In genomic region chr17:48954300-48954755, GRCh38 we compare ENCODE assay signal across 11 cellular contexts. TPM values are rescaled to one million over a fixed set of nuclear protein-coding genes. Genes with fewer than 3 reads are reported as not detected.
DNase-seq lines count a peak whose midpoint lies in the region; ATAC-seq and TF ChIP-seq lines count a peak whose summit lies in the region.
"Had no signal": no experiment of that assay in that cellular context is flagged by ENCODE, and none has a peak within 500 bp of the region (broad histone marks: within the 10 kb centered on the region; RNA-seq: fewer than 3 reads in every experiment).

No MANE protein-coding gene starts in this region.

- TF ChIP-seq POLR2A in IMR-90 (IDR thresholded peaks at IDR 0.05; ENCODE audit: low read depth, low read length): no peak

- no peaks in the 10 kb centered on the region for H3K27me3 ChIP-seq in IMR-90 (ENCODE audit: control insufficient read depth, insufficient read depth, low read length)

- peak overlapping the region; percentile 29; the same call in 1 of the 2 replicates for H2AK5ac ChIP-seq in IMR-90 (ENCODE audit: low read depth, low read length)

- POLR2A ChIA-PET in IMR-90 (lab: Charles Lee; ENCODE audit: unreplicated experiment): no interaction called here

- dilution Hi-C loops in IMR-90 (cut with HindIII; ENCODE audit: low sequenced_read_pairs, unreplicated experiment): no loop called here

- no peaks in the 10 kb centered on the region for H4K20me1 ChIP-seq in IMR-90 (ENCODE audit: insufficient read depth, low read length)

- CTCF ChIA-PET in IMR-90 (lab: Yijun Ruan, JAX): interaction anchor here (0.6 to 2.2 kb wide), 7 partner anchors 9 to 102 kb away, joined by 3 to 9 read pairs (median 3); partner anchors contain the start of gene IGF2BP1

- H2AK9ac ChIP-seq in IMR-90 (replicated peaks; ENCODE audit: low read depth, low read length, poor library complexity): no peak overlapping the region

- H3K56ac ChIP-seq in IMR-90 (ENCODE audit: extremely low read depth, insufficient read depth, low read length): no peak overlapping the region

- H3K4ac ChIP-seq in IMR-90 (ENCODE audit: low read depth, low read length): no peak overlapping the region

- H3K36me3 Mint-ChIP-seq in activated CD4-positive, alpha-beta T cell treated with anti-CD3 and anti-CD28 coated beads, Interleukin-2, amount 10 ng/mL, durations not matched to agents 24 days and 14 days (ENCODE audit: low read depth): no peaks in the 10 kb centered on the region
- H3K36me3 Mint-ChIP-seq: naive thymus-derived CD4-positive, alpha-beta T cell had no signal

- H4K8ac ChIP-seq in IMR-90 (ENCODE audit: low read depth in 2 of 2, low read length in 2 of 2): no peak overlapping the region

- H3K4me1 ChIP-seq in IMR-90 (ENCODE audit: control insufficient read depth, insufficient read depth, low read length): peaks cover 3% of the 10 kb centered on the region; the same call in 1 of the 2 replicates

- H4K91ac ChIP-seq in IMR-90 (ENCODE audit: insufficient read depth, low read depth, low read length): no peak overlapping the region

- H2BK120ac ChIP-seq in IMR-90 (ENCODE audit: low read depth, low read length): no peak overlapping the region

- H3K27ac Mint-ChIP-seq in activated CD4-positive, alpha-beta T cell treated with anti-CD3 and anti-CD28 coated beads, Interleukin-2, amount 10 ng/mL, durations not matched to agents 24 days and 14 days: no peak overlapping the region
- H3K27ac Mint-ChIP-seq: naive thymus-derived CD4-positive, alpha-beta T cell had no signal

- H2BK15ac ChIP-seq in IMR-90 (ENCODE audit: low read depth, low read length): no peak overlapping the region

- 50% methylated on average over 1 of the region's 7 CpGs; no CpG with 5 or more reads in 1 of the 2 experiments for WGBS in IMR-90 (ENCODE audit: extremely low coverage in 2 of 2, insufficient read length in 1 of 2), 2 experiments

- H3K9me3 ChIP-seq in IMR-90 (ENCODE audit: control insufficient read depth, insufficient read depth, low read length): no peaks in the 10 kb centered on the region

- H3K4me3 ChIP-seq in IMR-90 (ENCODE audit: insufficient read depth, low read depth, low read length) (no peak overlapping the region), astrocyte of the cerebellum (ENCODE audit: low read depth, low read length) (no peak overlapping the region)

- peaks cover 4% of the 10 kb centered on the region for H3K4me1 Mint-ChIP-seq in activated CD4-positive, alpha-beta T cell treated with anti-CD3 and anti-CD28 coated beads, Interleukin-2, amount 10 ng/mL, durations not matched to agents 24 days and 14 days

- TF ChIP-seq CTCF in IMR-90 (conservative IDR thresholded peaks at IDR 0.05; ENCODE audit: low read depth, low read length) (peak; percentile 69), astrocyte of the cerebellum (IDR thresholded peaks at IDR 0.05; ENCODE audit: low read depth, low read length, missing control alignments) (peak; percentile 70)

- no peak overlapping the region for H3K18ac ChIP-seq in IMR-90 (ENCODE audit: low read depth, low read length)

- no TSS peak for BruUV-seq in IMR-90 (replicated peaks; lab: Mats Ljungman, UMichigan)

- ATAC-seq in IMR-90 (ENCODE audit: low read depth) (peak; percentile 79), HG02852 (IDR thresholded peaks at IDR 0.05; ENCODE audit: unreplicated experiment) (no peak)
- ATAC-seq: naive thymus-derived CD4-positive, alpha-beta T cell had no signal

- no peak overlapping the region for H2BK5ac ChIP-seq in IMR-90 (ENCODE audit: low read depth, low read length, poor library complexity, severe bottlenecking)

- no peaks in the 10 kb centered on the region for H3K79me1 ChIP-seq in IMR-90 (ENCODE audit: low read depth in 1 of 2, low read length in 2 of 2)

- 0 out of 2 replicates have a peak, but pooled peaks cover 6% of the 10 kb centered on the region for H3K9me1 ChIP-seq in IMR-90 (ENCODE audit: insufficient read depth, low read length)

- H4K5ac ChIP-seq in IMR-90 (ENCODE audit: low read depth, low read length): no peak overlapping the region

- no peak overlapping the region for H3K27ac ChIP-seq in IMR-90 (ENCODE audit: insufficient read depth, low read length)

- no peak overlapping the region for H3K4me2 ChIP-seq in IMR-90 (ENCODE audit: low read depth, low read length)

- no peak overlapping the region for H3K14ac ChIP-seq in IMR-90 (replicated peaks; ENCODE audit: low read depth, low read length)

- H3K36me3 ChIP-seq in IMR-90 (ENCODE audit: control insufficient read depth, insufficient read depth, low read length): no peaks in the 10 kb centered on the region

- no peak overlapping the region for H3K23ac ChIP-seq in IMR-90 (ENCODE audit: low read depth, low read length)

- intact Hi-C loops in IMR-90 (cut with micrococcal nuclease): loop anchor here (1.0 kb wide), 1 partner anchor 78 kb away; no protein-coding TSS in a partner anchor
- intact Hi-C loops in activated CD4-positive, alpha-beta T cell treated with anti-CD3 and anti-CD28 coated beads, Interleukin-2, amount 10 ng/mL, durations not matched to agents 24 days and 14 days (cut with micrococcal nuclease): no loop called here

- DNase-seq in ELR (ENCODE audit: low read depth) (peak; percentile 79), IMR-90 (peak; percentile 49), astrocyte of the cerebellum (ENCODE audit: low read depth) (no peak), myocyte (ENCODE audit: low read depth) (peak; percentile 55), Kasumi-1 (lab: John Stamatoyannopoulos, UW) (no peak)
- DNase-seq in activated CD8-positive, alpha-beta memory T cell treated with anti-CD3 and anti-CD28 coated beads, Interleukin-2, amount 50 U/mL, for 48 hours: no peak
- no peak for DNase-seq in activated CD4-positive, alpha-beta T cell treated with anti-CD3 and anti-CD28 coated beads, Interleukin-2, amount 10 ng/mL, durations not matched to agents 24 days and 14 days
- DNase-seq: naive thymus-derived CD4-positive, alpha-beta T cell had no signal

- H3K4me3 Mint-ChIP-seq in activated CD4-positive, alpha-beta T cell treated with anti-CD3 and anti-CD28 coated beads, Interleukin-2, amount 10 ng/mL, durations not matched to agents 24 days and 14 days: no peak overlapping the region
- H3K4me3 Mint-ChIP-seq: naive thymus-derived CD4-positive, alpha-beta T cell had no signal

- peak; percentile 77 for TF ChIP-seq RAD21 in IMR-90 (IDR thresholded peaks at IDR 0.05; ENCODE audit: low read length)

- peak overlapping the region; percentile 24 for H2AFZ ChIP-seq in IMR-90 (replicated peaks; ENCODE audit: low read length, poor library complexity)

- in situ Hi-C loops in IMR-90 (cut with MboI; ENCODE audit: low sequenced_read_pairs) (no loop called here), astrocyte of the cerebellum (cut with HindIII; ENCODE audit: low sequenced_read_pairs) (no loop called here)

- H2BK20ac ChIP-seq in IMR-90 (ENCODE audit: low read depth, low read length): 0 out of 2 replicates have a peak overlapping the region, but pooled peaks have one; percentile 13

- peaks cover 19% of the 10 kb centered on the region for H3K27me3 Mint-ChIP-seq in activated CD4-positive, alpha-beta T cell treated with anti-CD3 and anti-CD28 coated beads, Interleukin-2, amount 10 ng/mL, durations not matched to agents 24 days and 14 days

- H3K9ac ChIP-seq in IMR-90 (ENCODE audit: low read depth, low read length): no peak overlapping the region

- H3K9me3 Mint-ChIP-seq in activated CD4-positive, alpha-beta T cell treated with anti-CD3 and anti-CD28 coated beads, Interleukin-2, amount 10 ng/mL, durations not matched to agents 24 days and 14 days: no peaks in the 10 kb centered on the region
- H3K9me3 Mint-ChIP-seq: naive thymus-derived CD4-positive, alpha-beta T cell had no signal

TF ChIP-seq in IMR-90, 13 proteins besides CTCF, POLR2A, EP300 and RAD21:
- TF ChIP-seq SMC3 (IDR thresholded peaks at IDR 0.05; ENCODE audit: low read depth, low read length) (peak; percentile 84), RCOR1 (IDR thresholded peaks at IDR 0.05; ENCODE audit: insufficient replicate concordance, low read length) (no peak), MAZ (IDR thresholded peaks at IDR 0.05; ENCODE audit: borderline replicate concordance, low read depth, low read length) (no peak), MAFK (IDR thresholded peaks at IDR 0.05; ENCODE audit: low read depth, low read length) (no peak), FOS (IDR thresholded peaks at IDR 0.05; ENCODE audit: low read depth, low read length) (no peak), MXI1 (IDR thresholded peaks at IDR 0.05; ENCODE audit: borderline replicate concordance, low read depth, low read length) (no peak)

RNA-seq across cellular contexts. Expression of gene SNF8, which starts 9.7 kb away (rescaled TPM):
- total RNA-seq in IMR-90 (2012; rRNA removed) (171 and 191 TPM in 2 replicates), myocyte (93.2 and 113 TPM in 2 replicates)
- 178 and 181 TPM in 2 replicates for polyA plus RNA-seq in IMR-90 (2012; rRNA removed)
- polyA plus RNA-seq in IMR-90 (2012; cell fraction: cytosol; rRNA removed): 229 and 242 TPM in 2 replicates
- polyA plus RNA-seq in IMR-90 (2012; cell fraction: nucleus; rRNA removed; ENCODE audit: low replicate concordance): 106 and 120 TPM in 2 replicates
- 193 TPM for polyA plus RNA-seq in myocyte (2012)
- 143 and 147 TPM in 2 replicates for total RNA-seq in activated CD4-positive, alpha-beta T cell treated with anti-CD3 and anti-CD28 coated beads, Interleukin-2, amount 10 ng/mL, durations not matched to agents 24 days and 14 days

RNA-seq across cellular contexts. Expression of gene GIP, which starts 14.1 kb away (rescaled TPM):
- not detected in 2 replicates for total RNA-seq in IMR-90 (2012; rRNA removed)
- 0.44 TPM in 1 of 2 replicates, not detected in the other for polyA plus RNA-seq in IMR-90 (2012; rRNA removed)
- 0.12 TPM in 1 of 2 replicates, not detected in the other for polyA plus RNA-seq in IMR-90 (2012; cell fraction: cytosol; rRNA removed)
- not detected in 2 replicates for polyA plus RNA-seq in IMR-90 (2012; cell fraction: nucleus; rRNA removed; ENCODE audit: low replicate concordance)
- not detected in 2 replicates for total RNA-seq in myocyte
- 0.64 TPM for polyA plus RNA-seq in myocyte (2012)
- total RNA-seq in activated CD4-positive, alpha-beta T cell treated with anti-CD3 and anti-CD28 coated beads, Interleukin-2, amount 10 ng/mL, durations not matched to agents 24 days and 14 days: not detected in 2 replicates
- total RNA-seq: naive thymus-derived CD4-positive, alpha-beta T cell; subcutaneous adipose tissue had no signal
- polyA plus RNA-seq: adipose tissue; naive thymus-derived CD4-positive, alpha-beta T cell had no signal

RNA-seq across cellular contexts. Expression of gene IGF2BP1, which starts 42.9 kb away (rescaled TPM):
- total RNA-seq in IMR-90 (2012; rRNA removed) (10.2 and 11.9 TPM in 2 replicates), myocyte (6.7 and 9.3 TPM in 2 replicates)
- polyA plus RNA-seq in IMR-90 (2012; rRNA removed): 12.2 and 13.1 TPM in 2 replicates
- 9.1 and 9.2 TPM in 2 replicates for polyA plus RNA-seq in IMR-90 (2012; cell fraction: cytosol; rRNA removed)
- 23.6 and 36.0 TPM in 2 replicates for polyA plus RNA-seq in IMR-90 (2012; cell fraction: nucleus; rRNA removed; ENCODE audit: low replicate concordance)
- 10.8 TPM for polyA plus RNA-seq in myocyte (2012)
- total RNA-seq in activated CD4-positive, alpha-beta T cell treated with anti-CD3 and anti-CD28 coated beads, Interleukin-2, amount 10 ng/mL, durations not matched to agents 24 days and 14 days: 0.09 TPM in 1 of 2 replicates, not detected in the other
- total RNA-seq: naive thymus-derived CD4-positive, alpha-beta T cell had no signal
- polyA plus RNA-seq: naive thymus-derived CD4-positive, alpha-beta T cell had no signal

RNA-seq across cellular contexts. Expression of gene UBE2Z, which starts 46.1 kb away (rescaled TPM):
- total RNA-seq in IMR-90 (2012; rRNA removed) (68.5 and 76.1 TPM in 2 replicates), myocyte (69.2 and 71.4 TPM in 2 replicates)
- 119 and 126 TPM in 2 replicates for polyA plus RNA-seq in IMR-90 (2012; rRNA removed)
- 61.5 and 94.0 TPM in 2 replicates for polyA plus RNA-seq in IMR-90 (2012; cell fraction: cytosol; rRNA removed)
- polyA plus RNA-seq in IMR-90 (2012; cell fraction: nucleus; rRNA removed; ENCODE audit: low replicate concordance): 53.9 and 148 TPM in 2 replicates
- polyA plus RNA-seq in myocyte (2012): 118 TPM
- 89.3 and 91.4 TPM in 2 replicates for total RNA-seq in activated CD4-positive, alpha-beta T cell treated with anti-CD3 and anti-CD28 coated beads, Interleukin-2, amount 10 ng/mL, durations not matched to agents 24 days and 14 days

Comparison
In these comparisons a context has a peak if more than half of its experiments do, and no peak if none do; other contexts are left out.
1. DNase-seq: peak in ELR (single experiment), IMR-90 (single experiment) and myocyte (single experiment); none in astrocyte of the cerebellum (single experiment), Kasumi-1 (0 of 2), activated CD8-positive, alpha-beta memory T cell treated with anti-CD3 and anti-CD28 coated beads, Interleukin-2, amount 50 U/mL, for 48 hours (single experiment) and activated CD4-positive, alpha-beta T cell treated with anti-CD3 and anti-CD28 coated beads, Interleukin-2, amount 10 ng/mL, durations not matched to agents 24 days and 14 days (single experiment).